ENCODE assay signal across 1 cellular context in genomic region chr1:230030122-230030821, GRCh38.
TF ChIP-seq lines count a peak whose summit lies in the region.

No MANE protein-coding gene starts in this region.

TF ChIP-seq in K562, 482 proteins besides CTCF, POLR2A, EP300 and RAD21 (continued from another document):
- TF ChIP-seq ZNF592 (IDR thresholded peaks at IDR 0.05), result peak; percentile 62; the same call in 1 of the 2 replicates
- peak in 1 of 2 experiments; percentile 44; a peak in 1 of 4 replicates for TF ChIP-seq TEAD1 (CRISPR knock-in tag; IDR thresholded peaks at IDR 0.05)
- TF ChIP-seq NR2C2 (CRISPR knock-in tag; IDR thresholded peaks at IDR 0.05), result no peak
- TF ChIP-seq NR2C2 (tag; IDR thresholded peaks at IDR 0.05), result peak; percentile 21; the same call in 1 of the 2 replicates
- no peak for TF ChIP-seq SMARCA4 (IDR thresholded peaks at IDR 0.05)
- TF ChIP-seq FOS (IDR thresholded peaks at IDR 0.05; ENCODE audit: extremely low read depth, insufficient read length), result no peak
- TF ChIP-seq NR3C1 (CRISPR knock-in tag; IDR thresholded peaks at IDR 0.05), result no peak
- TF ChIP-seq ZNF134 (CRISPR knock-in tag; conservative IDR thresholded peaks at IDR 0.05), result 0 out of 2 replicates have a peak, but pooled peaks have one; percentile 16
- TF ChIP-seq NR4A1 (CRISPR knock-in tag; IDR thresholded peaks at IDR 0.05), result no peak
- peak; percentile 59; the same call in 1 of the 2 replicates for TF ChIP-seq NR4A1 (tag; IDR thresholded peaks at IDR 0.05)
- peak; percentile 59; the same call in 1 of the 2 replicates for TF ChIP-seq PYGO2 (tag; IDR thresholded peaks at IDR 0.05)
- TF ChIP-seq ZNF395 (CRISPR knock-in tag; IDR thresholded peaks at IDR 0.05), result 0 out of 2 replicates have a peak, but pooled peaks have one; percentile 47
- TF ChIP-seq E2F3 (CRISPR knock-in tag; IDR thresholded peaks at IDR 0.05), result 0 out of 2 replicates have a peak, but pooled peaks have one; percentile 40
- no peak for TF ChIP-seq ESRRA (IDR thresholded peaks at IDR 0.05; ENCODE audit: borderline replicate concordance, low read depth)
- TF ChIP-seq SMARCB1 (IDR thresholded peaks at IDR 0.05; ENCODE audit: insufficient read length, low read depth), result no peak
- no peak for TF ChIP-seq NR2C1 (IDR thresholded peaks at IDR 0.05)
- TF ChIP-seq NR2C1 (tag; IDR thresholded peaks at IDR 0.05), result peak; percentile 38; the same call in 1 of the 2 replicates
- no peak for TF ChIP-seq GABPB1 (CRISPR knock-in tag; IDR thresholded peaks at IDR 0.05)
- TF ChIP-seq PTTG1 (tag; IDR thresholded peaks at IDR 0.05; ENCODE audit: low read depth), result peak; percentile 70; the same call in 1 of the 2 replicates
- no peak for TF ChIP-seq SMAD1 (IDR thresholded peaks at IDR 0.05; ENCODE audit: low read depth, low read length, partially characterized antibody)
- TF ChIP-seq PTRF (tag; IDR thresholded peaks at IDR 0.05), result peak; percentile 72; the same call in 1 of the 2 replicates
- TF ChIP-seq CREB3 (tag; conservative IDR thresholded peaks at IDR 0.05; ENCODE audit: low read depth), result peak; percentile 88
- no peak for TF ChIP-seq OTX1 (CRISPR knock-in tag; IDR thresholded peaks at IDR 0.05)
- no peak for TF ChIP-seq SPI1 (IDR thresholded peaks at IDR 0.05; ENCODE audit: borderline replicate concordance, low read depth, low read length)
- TF ChIP-seq NFE2L1 (tag; IDR thresholded peaks at IDR 0.05; ENCODE audit: borderline replicate concordance, low read depth), result peak; percentile 42; the same call in 1 of the 2 replicates
- TF ChIP-seq DDX20 (tag; IDR thresholded peaks at IDR 0.05; ENCODE audit: low read depth), result peak; percentile 75
- TF ChIP-seq ZNF584 (CRISPR knock-in tag; IDR thresholded peaks at IDR 0.05; ENCODE audit: low read depth), result peak; percentile 75; the same call in 1 of the 2 replicates
- peak; percentile 63; the same call in 1 of the 2 replicates for TF ChIP-seq TEAD2 (tag; IDR thresholded peaks at IDR 0.05)
- TF ChIP-seq ZNF583 (CRISPR knock-in tag; IDR thresholded peaks at IDR 0.05), result peak; percentile 49; the same call in 1 of the 2 replicates
- 0 out of 2 replicates have a peak, but pooled peaks have one; percentile 44 for TF ChIP-seq ZNF449 (CRISPR knock-in tag; IDR thresholded peaks at IDR 0.05)
- TF ChIP-seq PHF8 (IDR thresholded peaks at IDR 0.05; ENCODE audit: borderline replicate concordance, low read length), result no peak
- TF ChIP-seq ZNF707 (CRISPR knock-in tag; conservative IDR thresholded peaks at IDR 0.05), result 0 out of 2 replicates have a peak, but pooled peaks have one; percentile 17
- no peak for TF ChIP-seq ZNF76 (CRISPR knock-in tag; IDR thresholded peaks at IDR 0.05; ENCODE audit: borderline replicate concordance)
- no peak for TF ChIP-seq ZNF511 (CRISPR knock-in tag; IDR thresholded peaks at IDR 0.05)
- TF ChIP-seq ZNF518B (CRISPR knock-in tag; IDR thresholded peaks at IDR 0.05), result no peak
- TF ChIP-seq NFXL1 (CRISPR knock-in tag; IDR thresholded peaks at IDR 0.05), result 0 out of 2 replicates have a peak, but pooled peaks have one; percentile 58
- TF ChIP-seq TAL1 (IDR thresholded peaks at IDR 0.05), result peak; percentile 14; the same call in 1 of the 2 replicates
- 0 out of 2 replicates have a peak, but pooled peaks have one; percentile 66 for TF ChIP-seq CUX1 (CRISPR knock-in tag; IDR thresholded peaks at IDR 0.05)
- TF ChIP-seq DMBX1 (CRISPR knock-in tag; IDR thresholded peaks at IDR 0.05; ENCODE audit: borderline replicate concordance), result 0 out of 2 replicates have a peak, but pooled peaks have one; percentile 50
- TF ChIP-seq CBFA2T3 (IDR thresholded peaks at IDR 0.05), result 0 out of 2 replicates have a peak, but pooled peaks have one; percentile 22
- no peak for TF ChIP-seq CGGBP1 (CRISPR knock-in tag; IDR thresholded peaks at IDR 0.05)
- TF ChIP-seq GTF2A2 (tag; IDR thresholded peaks at IDR 0.05), result peak; percentile 72; the same call in 1 of the 2 replicates
- peak; percentile 61; the same call in 1 of the 2 replicates for TF ChIP-seq SMAD4 (CRISPR knock-in tag; conservative IDR thresholded peaks at IDR 0.05)
- TF ChIP-seq SMAD3 (CRISPR knock-in tag; conservative IDR thresholded peaks at IDR 0.05), result peak; percentile 72; the same call in 1 of the 2 replicates
- peak; percentile 13; the same call in 1 of the 2 replicates for TF ChIP-seq CXXC5 (CRISPR knock-in tag; IDR thresholded peaks at IDR 0.05)
- no peak for TF ChIP-seq HCFC1 (IDR thresholded peaks at IDR 0.05; ENCODE audit: low read depth, low read length)
- no peak for TF ChIP-seq MCM3 (IDR thresholded peaks at IDR 0.05)
- no peak for TF ChIP-seq ZBTB8A (IDR thresholded peaks at IDR 0.05; ENCODE audit: partially characterized antibody)
- TF ChIP-seq ZNF668 (CRISPR knock-in tag; IDR thresholded peaks at IDR 0.05), result 0 out of 2 replicates have a peak, but pooled peaks have one; percentile 58
- TF ChIP-seq FOXA1 (IDR thresholded peaks at IDR 0.05; ENCODE audit: borderline replicate concordance), result no peak
TF ChIP-seq in K562: peak in this region for 31.
